20 cellular contexts compared by ENCODE assay signal in genomic region chr10:93912443-93912842, GRCh38. TPM values are rescaled to one million over a fixed set of nuclear protein-coding genes. Genes with fewer than 3 reads are reported as not detected.
DNase-seq lines count a peak whose midpoint lies in the region; ATAC-seq, FAIRE-seq and TF ChIP-seq lines count a peak whose summit lies in the region.
"Had no signal": no experiment of that assay in that cellular context is flagged by ENCODE, and none has a peak within 500 bp of the region (broad histone marks: within the 10 kb centered on the region; RNA-seq: fewer than 3 reads in every experiment).

No MANE protein-coding gene starts in this region.

- H3K36me3 ChIP-seq in liver (ENCODE audit: control insufficient read depth in 4 of 4, insufficient read depth in 3 of 4, low read depth in 1 of 4, low read length in 3 of 4) (no peaks in the 10 kb centered on the region), HepG2 (replicated peaks in 1 of 2; ENCODE audit: control insufficient read depth in 1 of 2, insufficient read depth in 2 of 2, low read length in 2 of 2) (no peaks in the 10 kb centered on the region), right lobe of liver (no peaks in the 10 kb centered on the region), SK-N-SH (replicated peaks in 1 of 2; ENCODE audit: control insufficient read depth in 1 of 2, insufficient read depth in 2 of 2, low read length in 1 of 2) (peaks cover 0 to 22% of the 10 kb centered on the region in 2 experiments)

- no peaks in the 10 kb centered on the region for H3K27me3 ChIP-seq in liver (ENCODE audit: control insufficient read depth in 4 of 4, insufficient read depth in 4 of 4, low read length in 3 of 4)
- no peaks in the 10 kb centered on the region for H3K27me3 ChIP-seq in HepG2 (ENCODE audit: control insufficient read depth in 1 of 2, insufficient read depth in 2 of 2, low read length in 2 of 2)
- H3K27me3 ChIP-seq in right lobe of liver = no peaks in the 10 kb centered on the region
- no peaks in the 10 kb centered on the region for H3K27me3 ChIP-seq in SK-N-SH (ENCODE audit: insufficient read depth)
- H3K27me3 ChIP-seq: BLaER1 treated with 17β-estradiol and CSF1 and Interleukin-3, amounts not matched to agents 10 nM and 100 nM had no signal

- intact Hi-C loops in HepG2 (cut with micrococcal nuclease; ENCODE audit: unreplicated experiment) (no loop called here), right lobe of liver (cut with DNase I) (no loop called here)

- H3K27ac ChIP-seq in liver (ENCODE audit: low read depth in 1 of 2, low read length in 2 of 2) (peak overlapping the region; percentile 4 to 20), HepG2 (ENCODE audit: extremely low read length, insufficient read depth, low read length) (no peak overlapping the region), right lobe of liver (peak overlapping the region in 2 of 3 donors; percentile 41 to 67), SK-N-SH (ENCODE audit: low read depth in 2 of 2, low read length in 1 of 2) (no peak overlapping the region)
- H3K27ac ChIP-seq: 22Rv1; A549; BLaER1 treated with 17β-estradiol and CSF1 and Interleukin-3, amounts not matched to agents 10 nM and 100 nM; C4-2B had no signal

- H3K79me2 ChIP-seq in HepG2 (ENCODE audit: insufficient read depth, low read length) = no peaks in the 10 kb centered on the region
- H3K79me2 ChIP-seq in SK-N-SH (ENCODE audit: insufficient read depth) = no peaks in the 10 kb centered on the region

- no peak for TF ChIP-seq CTCF in liver (IDR thresholded peaks at IDR 0.05; ENCODE audit: low read depth, low read length, missing input control)
- TF ChIP-seq CTCF in HepG2 (CRISPR knock-in tag; IDR thresholded peaks at IDR 0.05) = no peak
- TF ChIP-seq CTCF in right lobe of liver (IDR thresholded peaks at IDR 0.05) = no peak
- no peak for TF ChIP-seq CTCF in SK-N-SH (IDR thresholded peaks at IDR 0.05)

- H3K4me3 ChIP-seq in liver (ENCODE audit: low read depth in 1 of 3, low read length in 3 of 3) (no peak overlapping the region), HepG2 (replicated peaks in 1 of 3; ENCODE audit: insufficient read depth in 1 of 3, low read depth in 2 of 3, low read length in 3 of 3) (no peak overlapping the region), right lobe of liver (no peak overlapping the region), SK-N-SH (ENCODE audit: low read depth in 2 of 2, low read length in 1 of 2) (no peak overlapping the region)
- H3K4me3 ChIP-seq: A549; BLaER1 treated with 17β-estradiol and CSF1 and Interleukin-3, amounts not matched to agents 10 nM and 100 nM had no signal

- H3K9ac ChIP-seq in liver (ENCODE audit: low read depth in 1 of 2, low read length in 2 of 2) (no peak overlapping the region), HepG2 (ENCODE audit: insufficient read depth, low read depth, low read length) (no peak overlapping the region), SK-N-SH (no peak overlapping the region)
- H3K9ac ChIP-seq: BLaER1 treated with 17β-estradiol and CSF1 and Interleukin-3, amounts not matched to agents 10 nM and 100 nM had no signal

- no peak for TF ChIP-seq EP300 in HepG2 (IDR thresholded peaks at IDR 0.05; ENCODE audit: low read depth in 2 of 2, low read length in 2 of 2)
- TF ChIP-seq EP300 in HepG2 (CRISPR knock-in tag; IDR thresholded peaks at IDR 0.05; ENCODE audit: borderline replicate concordance) = no peak
- no peak for TF ChIP-seq EP300 in SK-N-SH (IDR thresholded peaks at IDR 0.05; ENCODE audit: borderline replicate concordance in 1 of 2, low read depth in 1 of 2, low read length in 1 of 2)

- H4K20me1 ChIP-seq in HepG2 (ENCODE audit: insufficient read depth, low read length) (no peaks in the 10 kb centered on the region), SK-N-SH (ENCODE audit: insufficient read depth) (no peaks in the 10 kb centered on the region)
- H4K20me1 ChIP-seq: BLaER1 treated with 17β-estradiol and CSF1 and Interleukin-3, amounts not matched to agents 10 nM and 100 nM had no signal

- POLR2A ChIA-PET in HepG2 (lab: Yijun Ruan, JAX) = no interaction called here
- POLR2A ChIA-PET in SK-N-SH (lab: Yijun Ruan, JAX) = no interaction called here

- no peak for TF ChIP-seq POLR2A in HepG2 (IDR thresholded peaks at IDR 0.05; ENCODE audit: insufficient read depth in 1 of 2, low read depth in 2 of 2, low read length in 2 of 2)
- TF ChIP-seq POLR2A in right lobe of liver (IDR thresholded peaks at IDR 0.05) = no peak

- in situ Hi-C loops in HepG2 (cut with HindIII; ENCODE audit: extremely low pct_ligation_motif_present, low pct_unique_long_range_greater_than_20kb) = loop anchor here (25.0 kb wide), 1 partner anchor 525 kb away; no protein-coding TSS in a partner anchor

- no peak for FAIRE-seq in HepG2 (lab: Jason Lieb, UNC)
- FAIRE-seq: A549, D721Med, G401.6, GM12891, GM19239 had no signal

- TF ChIP-seq RAD21 in liver (IDR thresholded peaks at IDR 0.05) (no peak), HepG2 (CRISPR knock-in tag; IDR thresholded peaks at IDR 0.05) (no peak), SK-N-SH (IDR thresholded peaks at IDR 0.05; ENCODE audit: low read length) (no peak)

- no peaks in the 10 kb centered on the region for H3K9me2 ChIP-seq in SK-N-SH

- no TSS peak for BruUV-seq in HepG2 (replicated peaks; lab: Mats Ljungman, UMichigan)

- H3K4me2 ChIP-seq in HepG2 (ENCODE audit: low read depth, low read length) (no peak overlapping the region), SK-N-SH (no peak overlapping the region)
- H3K4me2 ChIP-seq: A549 had no signal

- no peak for DNase-seq in HepG2 (ENCODE audit: low spot score)
- DNase-seq in right lobe of liver = no peak
- DNase-seq in SK-N-SH = no peak
- DNase-seq: AML-193; Caco-2; Calu3; CD4-positive, alpha-beta T cell; CD8-positive, alpha-beta T cell; DMS79 treated with DMSO at 0.1 percent for 48 hours; GF-D8 had no signal

- no peaks in the 10 kb centered on the region for H3F3A ChIP-seq in SK-N-SH (replicated peaks; ENCODE audit: insufficient read depth)

- H2AFZ ChIP-seq in HepG2 (ENCODE audit: low read length) (no peak overlapping the region), SK-N-SH (ENCODE audit: low read depth) (no peak overlapping the region)

- H3K9me3 ChIP-seq in liver (ENCODE audit: control insufficient read depth in 4 of 4, low read length in 3 of 4) = no peaks in the 10 kb centered on the region
- H3K9me3 ChIP-seq in HepG2 (ENCODE audit: low read length) = no peaks in the 10 kb centered on the region
- H3K9me3 ChIP-seq in right lobe of liver = no peaks in the 10 kb centered on the region
- no peaks in the 10 kb centered on the region for H3K9me3 ChIP-seq in SK-N-SH
- H3K9me3 ChIP-seq: A549, Caco-2 had no signal

- CTCF ChIA-PET in HepG2 (lab: Yijun Ruan, JAX; ENCODE audit: low intra/inter-chr PET ratio, low total read pairs) (no interaction called here), SK-N-SH (lab: Yijun Ruan, JAX) (interaction anchor here (2.3 kb wide), 1 partner anchor 408 kb away, joined by 12 read pairs; no protein-coding TSS in a partner anchor)

- ATAC-seq in HepG2 (no peak), right lobe of liver (peak; percentile 34 to 63 (median 46)), HG03135 (IDR thresholded peaks at IDR 0.05; ENCODE audit: unreplicated experiment) (no peak)
- ATAC-seq: A549; CD8-positive, alpha-beta T cell had no signal

- 54% methylated on average over 2 of the region's 2 CpGs for WGBS in liver
- 42% methylated on average over 2 of the region's 2 CpGs for WGBS in HepG2 (ENCODE audit: low lambda C conversion rate)
- WGBS in right lobe of liver (ENCODE audit: insufficient coverage, low coverage, low lambda C conversion rate, missing lambda C conversion rate) = 48% methylated on average over 2 of the region's 2 CpGs
- 100% methylated on average over 2 of the region's 2 CpGs for WGBS in SK-N-SH (ENCODE audit: low lambda C conversion rate)

- peaks cover 0 to 23% (median 15%) of the 10 kb centered on the region in 4 donors for H3K4me1 ChIP-seq in liver (ENCODE audit: control insufficient read depth in 4 of 4, insufficient read depth in 4 of 4, low read length in 3 of 4)
- peaks cover 8% of the 10 kb centered on the region; the same call in 1 of the 2 replicates for H3K4me1 ChIP-seq in HepG2 (ENCODE audit: insufficient read depth, low read length)
- H3K4me1 ChIP-seq in right lobe of liver = peaks cover 0 to 20% (median 5%) of the 10 kb centered on the region in 4 donors
- peaks cover 0 to 3% of the 10 kb centered on the region in 2 experiments; a peak in 1 of 4 replicates for H3K4me1 ChIP-seq in SK-N-SH (ENCODE audit: control insufficient read depth in 1 of 2, insufficient read depth in 2 of 2, low read depth in 1 of 2, low read length in 1 of 2)

TF ChIP-seq in liver, 16 proteins besides CTCF, POLR2A, EP300 and RAD21 (continues in another document):
- peak in 1 of 2 donors; percentile 61 for TF ChIP-seq HNF4A (conservative IDR thresholded peaks at IDR 0.05)

TF ChIP-seq in SK-N-SH, 30 proteins besides CTCF, POLR2A, EP300 and RAD21:
- TF ChIP-seq GABPA (IDR thresholded peaks at IDR 0.05; ENCODE audit: low read depth) (no peak), TCF12 (IDR thresholded peaks at IDR 0.05) (no peak)

RNA-seq across cellular contexts. Expression of gene SLC35G1, which starts 18.7 kb away (rescaled TPM):
- total RNA-seq in liver (1 to 10 TPM; 3.1 to 7.6 TPM), HepG2 (2016; rRNA removed; fragmentation: Illumina TruSeq; extraction: Trizol) (3.5 and 4.5 TPM in 2 replicates), right lobe of liver (1 to 10 TPM; 2.6 to 7.3 (median 4.5) TPM)
- polyA plus RNA-seq in liver (1 to 10 TPM; 2.2 to 3.4 TPM), HepG2 (2011; rRNA removed) (2.1 and 2.5 TPM in 2 replicates), SK-N-SH (2012; rRNA removed) (5.1 and 7.3 TPM in 2 replicates)
- 0.81 and 1.2 TPM in 2 replicates for total RNA-seq in HepG2 (2016; cell fraction: cytosol; rRNA removed; fragmentation: Illumina TruSeq; extraction: Trizol; ENCODE audit: low read depth)
- total RNA-seq in HepG2 (2016; cell fraction: insoluble cytoplasmic fraction; rRNA removed; fragmentation: Illumina TruSeq; extraction: Trizol) = 4.2 and 4.8 TPM in 2 replicates
- 3.2 and 3.4 TPM in 2 replicates for total RNA-seq in HepG2 (2016; cell fraction: membrane; rRNA removed; fragmentation: Illumina TruSeq; extraction: Trizol)
- 4.7 and 5.3 TPM in 2 replicates for total RNA-seq in HepG2 (2016; cell fraction: nucleus; rRNA removed; fragmentation: Illumina TruSeq; extraction: Trizol)
- polyA plus RNA-seq in HepG2 (2011; cell fraction: cytosol; rRNA removed) = 1.0 and 1.3 TPM in 2 replicates
- 1.2 and 1.4 TPM in 2 replicates for polyA plus RNA-seq in HepG2 (2011; cell fraction: nucleus; rRNA removed)
- 1.7 and 2.2 TPM in 2 replicates for polyA plus RNA-seq in HepG2 (2012)
- polyA plus RNA-seq in HepG2 (2016; cell fraction: cytosol; fragmentation: Illumina TruSeq; extraction: Trizol; ENCODE audit: low read depth) = 1.3 and 1.4 TPM in 2 replicates
- polyA plus RNA-seq in HepG2 (2016; cell fraction: insoluble cytoplasmic fraction; fragmentation: Illumina TruSeq; extraction: Trizol; ENCODE audit: low read depth) = 4.4 and 4.6 TPM in 2 replicates
- 2.9 and 3.0 TPM in 2 replicates for polyA plus RNA-seq in HepG2 (2016; cell fraction: membrane; fragmentation: Illumina TruSeq; extraction: Trizol; ENCODE audit: low read depth)
- 5.6 and 7.4 TPM in 2 replicates for polyA plus RNA-seq in HepG2 (2016; cell fraction: nucleus; fragmentation: Illumina TruSeq; extraction: Trizol; ENCODE audit: insufficient read depth, low read depth)
- polyA minus RNA-seq in HepG2 (2011; rRNA and poly(A)+ RNA removed; ENCODE audit: low replicate concordance) = 2.3 and 11.0 TPM in 2 replicates
- 1.1 and 1.2 TPM in 2 replicates for polyA minus RNA-seq in HepG2 (2011; cell fraction: cytosol; rRNA and poly(A)+ RNA removed)
- 3.1 and 4.0 TPM in 2 replicates for polyA minus RNA-seq in HepG2 (2011; cell fraction: nucleus; rRNA and poly(A)+ RNA removed)
- polyA plus RNA-seq in SK-N-SH (2012; cell fraction: cytosol; rRNA removed) = 7.1 and 7.2 TPM in 2 replicates
- 6.9 and 7.4 TPM in 2 replicates for polyA plus RNA-seq in SK-N-SH (2012; cell fraction: nucleus; rRNA removed)

Comparison
In these comparisons a context has a peak if more than half of its experiments do, and no peak if none do; other contexts are left out.
1. H3K27ac ChIP-seq: peak in liver (2 of 2) and right lobe of liver (2 of 3); none in HepG2 (single experiment) and SK-N-SH (0 of 2).
2. ATAC-seq: peak in right lobe of liver (4 of 4); none in HepG2 (single experiment) and HG03135 (single experiment).